Comparison of ENCODE assay signal across 9 cellular contexts in the genomic region with DNA sequence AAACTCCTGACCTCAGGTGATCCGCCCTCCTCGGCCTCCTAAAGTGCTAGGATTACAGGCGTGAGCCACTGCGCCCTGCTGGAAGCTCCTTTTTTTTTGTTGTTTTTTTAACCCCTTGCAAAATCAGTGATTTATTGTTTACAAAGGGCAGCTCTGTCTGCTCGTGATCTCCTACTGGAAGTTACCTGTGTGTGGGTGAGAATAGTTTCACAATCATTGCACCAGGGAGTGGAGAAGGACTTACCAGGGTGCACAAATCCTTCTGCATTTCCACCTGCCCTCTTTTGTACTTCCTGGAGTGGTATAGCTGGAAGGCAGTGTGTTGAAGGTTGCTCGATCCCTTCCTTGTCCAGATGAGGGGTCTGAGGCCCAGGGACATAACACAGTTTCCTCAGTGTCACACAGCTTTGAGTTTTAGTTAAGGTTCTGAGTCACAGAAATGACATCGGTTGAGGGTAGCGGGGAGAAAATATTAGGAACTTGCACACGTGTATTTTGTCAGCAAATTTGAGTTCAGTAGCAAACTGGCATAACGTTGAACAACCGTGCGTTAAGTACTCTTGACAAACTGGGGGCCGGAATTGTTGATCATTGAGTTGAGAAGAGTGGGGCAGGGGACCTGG. TPM values are rescaled to one million over a fixed set of nuclear protein-coding genes. Genes with fewer than 3 reads are reported as not detected.
DNase-seq lines count a peak whose midpoint lies in the region; ATAC-seq and TF ChIP-seq lines count a peak whose summit lies in the region.
"Had no signal": no experiment of that assay in that cellular context is flagged by ENCODE, and none has a peak within 500 bp of the region (broad histone marks: within the 10 kb centered on the region; RNA-seq: fewer than 3 reads in every experiment).

No MANE protein-coding gene starts in this region.

- H3K79me2 ChIP-seq in HCT116 (ENCODE audit: insufficient read depth, low read length), result peaks cover 74% of the 10 kb centered on the region

- TF ChIP-seq RAD21 in HCT116 (IDR thresholded peaks at IDR 0.05; ENCODE audit: low read depth), result no peak

- no peak for DNase-seq in HCT116 (ENCODE audit: low read depth, low spot score)
- DNase-seq in RWPE2 (ENCODE audit: low spot score), result no peak
- no peak for DNase-seq in left ventricle myocardium inferior
- DNase-seq in DMS153 treated with DMSO at 0.1 percent for 48 hours (lab: John Stamatoyannopoulos, UW; ENCODE audit: unreplicated experiment), result no peak
- DNase-seq in DMS 273 (lab: John Stamatoyannopoulos, UW; ENCODE audit: unreplicated experiment), result no peak
- DNase-seq in A172 (ENCODE audit: low spot score), result no peak
- DNase-seq: NCI-H1048 had no signal

- BruUV-seq in HCT116 (replicated peaks; lab: Mats Ljungman, UMichigan), result no TSS peak

- no peak for TF ChIP-seq POLR2A in HCT116 (IDR thresholded peaks at IDR 0.05; ENCODE audit: borderline replicate concordance, extremely low read depth, insufficient read depth, insufficient read length)

- H3K27me3 ChIP-seq in HCT116 (ENCODE audit: insufficient read depth, low read length) (no peaks in the 10 kb centered on the region), RWPE2 (ENCODE audit: insufficient read depth, poor library complexity, severe bottlenecking) (no peaks in the 10 kb centered on the region), left ventricle myocardium inferior (ENCODE audit: low read depth) (no peaks in the 10 kb centered on the region)

- CTCF ChIA-PET in HCT116 (lab: Charles Lee), result no interaction called here

- POLR2A ChIA-PET in HCT116 (lab: Charles Lee), result no interaction called here

- H4K20me1 ChIP-seq in HCT116 (ENCODE audit: insufficient read depth), result no peaks in the 10 kb centered on the region; the same call in 1 of the 2 replicates

- H3K4me1 ChIP-seq in HCT116 (ENCODE audit: control insufficient read depth in 1 of 2, insufficient read depth in 2 of 2, low read length in 2 of 2), result peaks cover 39 to 53% of the 10 kb centered on the region in 2 experiments
- H3K4me1 ChIP-seq in RWPE2 (ENCODE audit: insufficient read depth, poor library complexity, severe bottlenecking), result peaks cover 16% of the 10 kb centered on the region
- H3K4me1 ChIP-seq in left ventricle myocardium inferior, result peaks cover 83% of the 10 kb centered on the region

- peak; percentile 49 for ATAC-seq in HCT116
- ATAC-seq in RWPE2 (ENCODE audit: low read depth), result peak; percentile 84
- no peak for ATAC-seq in HG02938 (IDR thresholded peaks at IDR 0.05; ENCODE audit: unreplicated experiment)

- intact Hi-C loops in HCT116 (cut with micrococcal nuclease), result loop anchor here (5.0 kb wide), 1 partner anchor 68 kb away; no protein-coding TSS in a partner anchor
- intact Hi-C loops in left ventricle myocardium inferior (cut with micrococcal nuclease), result no loop called here

- H2AFZ ChIP-seq in HCT116 (ENCODE audit: low read depth, low read length, poor library complexity, severe bottlenecking), result no peak overlapping the region

- H3K9me3 ChIP-seq in HCT116 (ENCODE audit: control insufficient read depth in 1 of 2, insufficient read depth in 1 of 2, low read depth in 1 of 2, low read length in 2 of 2), result no peaks in the 10 kb centered on the region
- H3K9me3 ChIP-seq in RWPE2 (ENCODE audit: severe bottlenecking), result peaks cover 1% of the 10 kb centered on the region
- H3K9me3 ChIP-seq in left ventricle myocardium inferior (replicated peaks), result peaks cover 12% of the 10 kb centered on the region

- H3K4me3 ChIP-seq in HCT116 (replicated peaks in 1 of 2; ENCODE audit: low read depth in 1 of 2, low read length in 2 of 2) (peak overlapping the region in 1 of 2 experiments; percentile 26; a peak in 1 of 4 replicates), RWPE2 (ENCODE audit: severe bottlenecking) (no peak overlapping the region), left ventricle myocardium inferior (no peak overlapping the region), skin epidermis (no peak overlapping the region)

- H3K9ac ChIP-seq in HCT116 (ENCODE audit: low read length), result peak overlapping the region; percentile 50

- no peaks in the 10 kb centered on the region for H3K36me3 ChIP-seq in HCT116 (ENCODE audit: control insufficient read depth in 1 of 2, insufficient read depth in 2 of 2, low read length in 2 of 2)
- H3K36me3 ChIP-seq in RWPE2 (ENCODE audit: low read depth), result no peaks in the 10 kb centered on the region
- no peaks in the 10 kb centered on the region for H3K36me3 ChIP-seq in left ventricle myocardium inferior

- RAD21 ChIA-PET in HCT116 (lab: Charles Lee; ENCODE audit: low non-redundant PET in 1 of 2, low total read pairs in 2 of 2, uncharacterized antibody in 2 of 2, unreplicated experiment in 2 of 2), result no interaction called here

- H3K27ac ChIP-seq in HCT116 (ENCODE audit: low read depth, low read length), result peak overlapping the region; percentile 54
- peak overlapping the region; percentile 35 for H3K27ac ChIP-seq in RWPE2 (ENCODE audit: poor library complexity, severe bottlenecking)
- peak overlapping the region; percentile 78 for H3K27ac ChIP-seq in left ventricle myocardium inferior (replicated peaks)
- H3K27ac ChIP-seq in skin epidermis, result peak overlapping the region in 15 of 21 experiments; percentile 13 to 82 (median 61)

- no peaks in the 10 kb centered on the region for H3K9me2 ChIP-seq in HCT116 (ENCODE audit: insufficient read depth)

- H3K4me2 ChIP-seq in HCT116 (ENCODE audit: low read length), result peak overlapping the region; percentile 71

- TF ChIP-seq CTCF in HCT116 (IDR thresholded peaks at IDR 0.05 in 2 of 3, conservative IDR thresholded peaks at IDR 0.05 in 1 of 3; ENCODE audit: borderline replicate concordance in 1 of 3, insufficient read depth in 1 of 3, low read depth in 2 of 3, low read length in 2 of 3), result no peak
- TF ChIP-seq CTCF in RWPE2 (IDR thresholded peaks at IDR 0.05; ENCODE audit: poor library complexity, severe bottlenecking), result no peak
- no peak for TF ChIP-seq CTCF in left ventricle myocardium inferior (IDR thresholded peaks at IDR 0.05; ENCODE audit: borderline replicate concordance)

TF ChIP-seq in HCT116, 20 proteins besides CTCF, POLR2A, EP300 and RAD21 (continues in another document):
- TF ChIP-seq CBX3 (IDR thresholded peaks at IDR 0.05; ENCODE audit: low read depth) (no peak), POLR2AphosphoS5 (IDR thresholded peaks at IDR 0.05; ENCODE audit: low read depth, low read length) (no peak), JUND (IDR thresholded peaks at IDR 0.05) (peak; percentile 18; the same call in 1 of the 2 replicates), CEBPB (IDR thresholded peaks at IDR 0.05; ENCODE audit: low read depth) (peak; percentile 93), ELF1 (IDR thresholded peaks at IDR 0.05; ENCODE audit: borderline replicate concordance, low read depth) (no peak; the same call in 1 of the 2 replicates), ZNF274 (IDR thresholded peaks at IDR 0.05; ENCODE audit: low read depth, low read length) (no peak), ZFX (IDR thresholded peaks at IDR 0.05) (no peak), FOSL1 (IDR thresholded peaks at IDR 0.05; ENCODE audit: low read depth) (0 out of 2 replicates have a peak, but pooled peaks have one; percentile 17), SRF (IDR thresholded peaks at IDR 0.05; ENCODE audit: low read depth) (no peak)
- TF ChIP-seq, protein P1, sequence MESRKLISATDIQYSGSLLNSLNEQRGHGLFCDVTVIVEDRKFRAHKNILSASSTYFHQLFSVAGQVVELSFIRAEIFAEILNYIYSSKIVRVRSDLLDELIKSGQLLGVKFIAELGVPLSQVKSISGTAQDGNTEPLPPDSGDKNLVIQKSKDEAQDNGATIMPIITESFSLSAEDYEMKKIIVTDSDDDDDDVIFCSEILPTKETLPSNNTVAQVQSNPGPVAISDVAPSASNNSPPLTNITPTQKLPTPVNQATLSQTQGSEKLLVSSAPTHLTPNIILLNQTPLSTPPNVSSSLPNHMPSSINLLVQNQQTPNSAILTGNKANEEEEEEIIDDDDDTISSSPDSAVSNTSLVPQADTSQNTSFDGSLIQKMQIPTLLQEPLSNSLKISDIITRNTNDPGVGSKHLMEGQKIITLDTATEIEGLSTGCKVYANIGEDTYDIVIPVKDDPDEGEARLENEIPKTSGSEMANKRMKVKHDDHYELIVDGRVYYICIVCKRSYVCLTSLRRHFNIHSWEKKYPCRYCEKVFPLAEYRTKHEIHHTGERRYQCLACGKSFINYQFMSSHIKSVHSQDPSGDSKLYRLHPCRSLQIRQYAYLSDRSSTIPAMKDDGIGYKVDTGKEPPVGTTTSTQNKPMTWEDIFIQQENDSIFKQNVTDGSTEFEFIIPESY (IDR thresholded peaks at IDR 0.05; ENCODE audit: extremely low read depth, insufficient replicate concordance, low read length), result no peak
- TF ChIP-seq, protein P2, sequence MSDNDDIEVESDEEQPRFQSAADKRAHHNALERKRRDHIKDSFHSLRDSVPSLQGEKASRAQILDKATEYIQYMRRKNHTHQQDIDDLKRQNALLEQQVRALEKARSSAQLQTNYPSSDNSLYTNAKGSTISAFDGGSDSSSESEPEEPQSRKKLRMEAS (IDR thresholded peaks at IDR 0.05), result 0 out of 2 replicates have a peak, but pooled peaks have one; percentile 13
- TF ChIP-seq, protein P3, sequence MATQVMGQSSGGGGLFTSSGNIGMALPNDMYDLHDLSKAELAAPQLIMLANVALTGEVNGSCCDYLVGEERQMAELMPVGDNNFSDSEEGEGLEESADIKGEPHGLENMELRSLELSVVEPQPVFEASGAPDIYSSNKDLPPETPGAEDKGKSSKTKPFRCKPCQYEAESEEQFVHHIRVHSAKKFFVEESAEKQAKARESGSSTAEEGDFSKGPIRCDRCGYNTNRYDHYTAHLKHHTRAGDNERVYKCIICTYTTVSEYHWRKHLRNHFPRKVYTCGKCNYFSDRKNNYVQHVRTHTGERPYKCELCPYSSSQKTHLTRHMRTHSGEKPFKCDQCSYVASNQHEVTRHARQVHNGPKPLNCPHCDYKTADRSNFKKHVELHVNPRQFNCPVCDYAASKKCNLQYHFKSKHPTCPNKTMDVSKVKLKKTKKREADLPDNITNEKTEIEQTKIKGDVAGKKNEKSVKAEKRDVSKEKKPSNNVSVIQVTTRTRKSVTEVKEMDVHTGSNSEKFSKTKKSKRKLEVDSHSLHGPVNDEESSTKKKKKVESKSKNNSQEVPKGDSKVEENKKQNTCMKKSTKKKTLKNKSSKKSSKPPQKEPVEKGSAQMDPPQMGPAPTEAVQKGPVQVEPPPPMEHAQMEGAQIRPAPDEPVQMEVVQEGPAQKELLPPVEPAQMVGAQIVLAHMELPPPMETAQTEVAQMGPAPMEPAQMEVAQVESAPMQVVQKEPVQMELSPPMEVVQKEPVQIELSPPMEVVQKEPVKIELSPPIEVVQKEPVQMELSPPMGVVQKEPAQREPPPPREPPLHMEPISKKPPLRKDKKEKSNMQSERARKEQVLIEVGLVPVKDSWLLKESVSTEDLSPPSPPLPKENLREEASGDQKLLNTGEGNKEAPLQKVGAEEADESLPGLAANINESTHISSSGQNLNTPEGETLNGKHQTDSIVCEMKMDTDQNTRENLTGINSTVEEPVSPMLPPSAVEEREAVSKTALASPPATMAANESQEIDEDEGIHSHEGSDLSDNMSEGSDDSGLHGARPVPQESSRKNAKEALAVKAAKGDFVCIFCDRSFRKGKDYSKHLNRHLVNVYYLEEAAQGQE (IDR thresholded peaks at IDR 0.05; ENCODE audit: low read depth), result no peak

RNA-seq across cellular contexts. Expression of a gene that starts 11.3 kb away (rescaled TPM):
- total RNA-seq in HCT116 (2021; ENCODE audit: unreplicated experiment) (25.9 TPM), left ventricle myocardium inferior (264 TPM)
- 16.2 and 17.2 TPM in 2 replicates for polyA plus RNA-seq in HCT116 (2012)
- total RNA-seq in A172 (2014; rRNA removed; shearing (Covaris generic)), result 10.3 and 10.6 TPM in 2 replicates
